In genomic region chr10:103849880-103850571, GRCh38 we compare ENCODE assay signal across 10 cellular contexts. TPM values are rescaled to one million over a fixed set of nuclear protein-coding genes. Genes with fewer than 3 reads are reported as not detected.
DNase-seq lines count a peak whose midpoint lies in the region; ATAC-seq, FAIRE-seq and TF ChIP-seq lines count a peak whose summit lies in the region.
"Had no signal": no experiment of that assay in that cellular context is flagged by ENCODE, and none has a peak within 500 bp of the region (broad histone marks: within the 10 kb centered on the region; RNA-seq: fewer than 3 reads in every experiment).

No MANE protein-coding gene starts in this region.

- peaks cover 56% of the 10 kb centered on the region for H3K4me1 ChIP-seq in adipocyte (ENCODE audit: control insufficient read depth, insufficient read depth, low read length)
- H3K4me1 ChIP-seq in heart right ventricle = peaks cover 33 to 94% (median 79%) of the 10 kb centered on the region in 9 donors
- peaks cover 0 to 21% of the 10 kb centered on the region in 2 donors for H3K4me1 ChIP-seq in small intestine (ENCODE audit: control insufficient read depth in 2 of 2, insufficient read depth in 1 of 2, low read depth in 1 of 2, low read length in 1 of 2)

- no peaks in the 10 kb centered on the region for H3K36me3 ChIP-seq in adipocyte (ENCODE audit: control insufficient read depth, insufficient read depth, low read length, severe bottlenecking)
- no peaks in the 10 kb centered on the region for H3K36me3 ChIP-seq in heart right ventricle
- H3K36me3 ChIP-seq in small intestine (ENCODE audit: control insufficient read depth in 2 of 2, insufficient read depth in 2 of 2, low read length in 2 of 2) = no peaks in the 10 kb centered on the region

- intact Hi-C loops in heart right ventricle (cut with DNase I) = loop anchor here in 7 of 10 donors (5.0 to 10.0 kb wide), 6 partner anchors 38 to 255 kb away; no protein-coding TSS in a partner anchor

- WGBS in heart right ventricle, 2 donors = 50 to 56% methylated on average over 8 of the region's 8 CpGs
- WGBS in small intestine, 3 donors = 49 to 70% (median 70%) methylated on average over 8 of the region's 8 CpGs

- peaks cover 54% of the 10 kb centered on the region for H3K27me3 Mint-ChIP-seq in stimulated activated naive CD8-positive, alpha-beta T cell treated with anti-CD3 and anti-CD28 coated beads, Interleukin-15, amount 100 ng/mL, for 72 hours

- FAIRE-seq in small intestine (lab: Jason Lieb, UNC) = no peak

- H3K9ac ChIP-seq in adipocyte (ENCODE audit: low read length) = peak overlapping the region; percentile 57

- H3K4me1 Mint-ChIP-seq in stimulated activated naive CD8-positive, alpha-beta T cell treated with anti-CD3 and anti-CD28 coated beads, Interleukin-15, amount 100 ng/mL, for 72 hours = peaks cover 32% of the 10 kb centered on the region

- H3K27ac ChIP-seq in heart right ventricle (peak overlapping the region; percentile 12 to 90 (median 66)), small intestine (ENCODE audit: low read depth in 1 of 2, low read length in 1 of 2) (peak overlapping the region; percentile 9 to 84)

- H3K4me3 ChIP-seq in HFF-Myc (replicated peaks; ENCODE audit: low read depth, low read length) (peak overlapping the region; percentile 21), adipocyte (ENCODE audit: low read length) (peak overlapping the region; percentile 68), heart right ventricle (peak overlapping the region in 3 of 10 donors; percentile 2 to 15 (median 12)), small intestine (ENCODE audit: low read depth in 1 of 2, low read length in 2 of 2) (no peak overlapping the region)

- no peak for DNase-seq in HFF-Myc (ENCODE audit: extremely low read depth, low read depth)
- peak; percentile 63 for DNase-seq in adipocyte (ENCODE audit: low read depth)
- DNase-seq in heart right ventricle = no peak
- no peak for DNase-seq in small intestine
- no peak for DNase-seq in activated naive CD4-positive, alpha-beta T cell treated with anti-CD3 and anti-CD28 coated beads, Interleukin-2, amount 50 U/mL, for 72 hours (ENCODE audit: low spot score in 2 of 2)
- no peak for DNase-seq in activated naive CD4-positive, alpha-beta T cell (lab: John Stamatoyannopoulos, UW)
- DNase-seq in stimulated activated naive CD8-positive, alpha-beta T cell treated with anti-CD3 and anti-CD28 coated beads, Interleukin-15, amount 100 ng/mL, for 72 hours = no peak
- DNase-seq: activated T-cell treated with anti-CD3 and anti-CD28 coated beads for 4 hours, NCI-H774 had no signal

- no peak overlapping the region for H3K4me3 Mint-ChIP-seq in stimulated activated naive CD8-positive, alpha-beta T cell treated with anti-CD3 and anti-CD28 coated beads, Interleukin-15, amount 100 ng/mL, for 72 hours

- TF ChIP-seq CTCF in HFF-Myc (IDR thresholded peaks at IDR 0.05; ENCODE audit: low read depth, low read length, missing control alignments) (no peak), heart right ventricle (IDR thresholded peaks at IDR 0.05) (no peak)

- ATAC-seq in heart right ventricle (peak in 6 of 8 donors; percentile 4 to 56 (median 30)), HG02588 (IDR thresholded peaks at IDR 0.05; ENCODE audit: unreplicated experiment) (no peak)
- no peak for ATAC-seq in activated naive CD4-positive, alpha-beta T cell treated with anti-CD3 and anti-CD28 coated beads, Interleukin-2, amount 50 U/mL, for 72 hours
- ATAC-seq in stimulated activated naive CD8-positive, alpha-beta T cell treated with anti-CD3 and anti-CD28 coated beads, Interleukin-15, amount 100 ng/mL, for 72 hours = no peak

- H3K27me3 ChIP-seq in adipocyte (replicated peaks; ENCODE audit: control insufficient read depth, insufficient read depth, low read length) (no peaks in the 10 kb centered on the region), heart right ventricle (peaks cover 0 to 14% (median 0%) of the 10 kb centered on the region in 7 donors), small intestine (ENCODE audit: control insufficient read depth in 2 of 2, insufficient read depth in 2 of 2, low read length in 2 of 2) (no peaks in the 10 kb centered on the region)

- H3K27ac Mint-ChIP-seq in activated naive CD4-positive, alpha-beta T cell treated with anti-CD3 and anti-CD28 coated beads, Interleukin-2, amount 50 U/mL, for 72 hours = no peak overlapping the region
- H3K27ac Mint-ChIP-seq in stimulated activated naive CD8-positive, alpha-beta T cell treated with anti-CD3 and anti-CD28 coated beads, Interleukin-15, amount 100 ng/mL, for 72 hours = peak overlapping the region in 1 of 2 donors; percentile 41

- no peaks in the 10 kb centered on the region for H3K9me3 ChIP-seq in adipocyte (ENCODE audit: control insufficient read depth, low read length)
- H3K9me3 ChIP-seq in heart right ventricle = no peaks in the 10 kb centered on the region
- no peaks in the 10 kb centered on the region for H3K9me3 ChIP-seq in small intestine (ENCODE audit: control insufficient read depth, low read depth)

- H3K36me3 Mint-ChIP-seq in activated naive CD4-positive, alpha-beta T cell treated with anti-CD3 and anti-CD28 coated beads, Interleukin-2, amount 50 U/mL, for 72 hours = no peaks in the 10 kb centered on the region

- H3K9me3 Mint-ChIP-seq in activated naive CD4-positive, alpha-beta T cell treated with anti-CD3 and anti-CD28 coated beads, Interleukin-2, amount 50 U/mL, for 72 hours = no peaks in the 10 kb centered on the region
- no peaks in the 10 kb centered on the region for H3K9me3 Mint-ChIP-seq in stimulated activated naive CD8-positive, alpha-beta T cell treated with anti-CD3 and anti-CD28 coated beads, Interleukin-15, amount 100 ng/mL, for 72 hours

RNA-seq across cellular contexts. Expression of gene SH3PXD2A, which starts 5.3 kb away (rescaled TPM):
- 10 to 100 TPM; 30.6 to 44.9 (median 36.0) TPM for total RNA-seq in heart right ventricle
- polyA plus RNA-seq in heart right ventricle (10 to 100 TPM in 1 of 2 donors, 1 to 10 TPM in 1; 6.9 to 14.2 TPM), small intestine (1 to 10 TPM; 2.2 to 9.1 (median 8.4) TPM)
- total RNA-seq in activated naive CD4-positive, alpha-beta T cell treated with anti-CD3 and anti-CD28 coated beads, Interleukin-2, amount 50 U/mL, for 72 hours = 10 to 100 TPM in 1 of 2 donors, 1 to 10 TPM in 1; 8.7 to 13.7 TPM

Comparison
In these comparisons a context has a peak if more than half of its experiments do, and no peak if none do; other contexts are left out.
1. H3K4me3 ChIP-seq: peak in HFF-Myc (single experiment) and adipocyte (single experiment); none in small intestine (0 of 2).
2. ATAC-seq: peak in heart right ventricle (6 of 8); none in activated naive CD4-positive, alpha-beta T cell treated with anti-CD3 and anti-CD28 coated beads, Interleukin-2, amount 50 U/mL, for 72 hours (0 of 2), HG02588 (single experiment) and stimulated activated naive CD8-positive, alpha-beta T cell treated with anti-CD3 and anti-CD28 coated beads, Interleukin-15, amount 100 ng/mL, for 72 hours (single experiment).